Comparison of ENCODE assay signal across 23 cellular contexts in genomic region chr3:62676686-62677271, GRCh38.
"Had no signal": no experiment of that assay in that cellular context is flagged by ENCODE, and none has a peak within 500 bp of the region (broad histone marks: within the 10 kb centered on the region; RNA-seq: fewer than 3 reads in every experiment).

No MANE protein-coding gene starts in this region.

- H3K9me3 ChIP-seq: MG63 had no signal

- H3K27me3 ChIP-seq: MG63 had no signal

- H3K4me1 Mint-ChIP-seq: activated CD4-positive, alpha-beta memory T cell treated with anti-CD3 and anti-CD28 coated beads, Interleukin-2, amount 10 ng/mL, durations not matched to agents 7 days and 5 days; activated CD4-positive, alpha-beta T cell treated with anti-CD3 and anti-CD28 coated beads, Interleukin-2, amount 10 ng/mL, durations not matched to agents 7 days and 5 days; activated T-helper 17 cell treated with anti-CD3 and anti-CD28 coated beads, Interleukin-2, amount 50 U/mL, for 72 hours had no signal

- H3K27me3 Mint-ChIP-seq: activated CD4-positive, alpha-beta T cell treated with anti-CD3 and anti-CD28 coated beads, Interleukin-2, amount 10 ng/mL, durations not matched to agents 7 days and 5 days had no signal

- H3K4me3 ChIP-seq: MG63 had no signal

- H3K27ac Mint-ChIP-seq: activated CD4-positive, alpha-beta memory T cell treated with anti-CD3 and anti-CD28 coated beads, Interleukin-2, amount 10 ng/mL, durations not matched to agents 7 days and 5 days; activated CD4-positive, alpha-beta T cell treated with anti-CD3 and anti-CD28 coated beads, Interleukin-2, amount 10 ng/mL, durations not matched to agents 7 days and 5 days; activated naive CD4-positive, alpha-beta T cell treated with anti-CD3 and anti-CD28 coated beads for 36 hours; activated naive CD8-positive, alpha-beta T cell; activated T-helper 17 cell treated with anti-CD3 and anti-CD28 coated beads, Interleukin-2, amount 50 U/mL, for 72 hours; T-helper 2 cell treated with Interferon-gamma antibody and Interleukin-4, amounts not matched to agents 5 μg/mL and 100 μg/mL, for 36 hours had no signal

- H3K36me3 Mint-ChIP-seq: activated naive CD8-positive, alpha-beta T cell had no signal

- H3K4me3 Mint-ChIP-seq: activated CD4-positive, alpha-beta memory T cell treated with anti-CD3 and anti-CD28 coated beads, Interleukin-2, amount 10 ng/mL, durations not matched to agents 7 days and 5 days; activated CD4-positive, alpha-beta T cell treated with anti-CD3 and anti-CD28 coated beads, Interleukin-2, amount 10 ng/mL, durations not matched to agents 7 days and 5 days; activated naive CD4-positive, alpha-beta T cell treated with anti-CD3 and anti-CD28 coated beads for 36 hours; activated naive CD8-positive, alpha-beta T cell; activated T-helper 17 cell treated with anti-CD3 and anti-CD28 coated beads, Interleukin-2, amount 50 U/mL, for 72 hours; T-helper 2 cell treated with Interferon-gamma antibody and Interleukin-4, amounts not matched to agents 5 μg/mL and 100 μg/mL, for 36 hours had no signal

- H3K9me3 Mint-ChIP-seq: activated CD4-positive, alpha-beta memory T cell treated with anti-CD3 and anti-CD28 coated beads, Interleukin-2, amount 10 ng/mL, durations not matched to agents 7 days and 5 days; activated CD4-positive, alpha-beta T cell treated with anti-CD3 and anti-CD28 coated beads, Interleukin-2, amount 10 ng/mL, durations not matched to agents 7 days and 5 days; activated naive CD4-positive, alpha-beta T cell treated with anti-CD3 and anti-CD28 coated beads for 36 hours; T-helper 2 cell treated with Interferon-gamma antibody and Interleukin-4, amounts not matched to agents 5 μg/mL and 100 μg/mL, for 36 hours had no signal

- ATAC-seq: activated T-helper 17 cell treated with anti-CD3 and anti-CD28 coated beads, Interleukin-2, amount 50 U/mL, for 72 hours had no signal

- H3K36me3 ChIP-seq: MG63 had no signal

- DNase-seq: activated CD4-positive, alpha-beta memory T cell treated with anti-CD3 and anti-CD28 coated beads, Interleukin-2, amount 10 ng/mL, durations not matched to agents 7 days and 5 days; activated CD4-positive, alpha-beta T cell treated with anti-CD3 and anti-CD28 coated beads, Interleukin-2, amount 10 ng/mL, durations not matched to agents 7 days and 5 days; activated CD4-positive, CD25-positive, alpha-beta regulatory T cell; activated gamma-delta T cell; activated naive CD4-positive, alpha-beta T cell treated with anti-CD3 and anti-CD28 coated beads for 36 hours; activated T-cell treated with anti-CD3 and anti-CD28 coated beads for 4 hours; activated T-cell treated with anti-CD3 and anti-CD28 coated beads, Interleukin-2, amount 50 U/mL, for 48 hours; amygdala; cerebellar nuclear complex; MG63; MV-4-11; NCI-H1092 treated with DMSO at 0.1 percent for 48 hours; NCI-H1417 treated with DMSO at 0.1 percent for 48 hours; NCI-H1694; NCI-H2029; NCI-H2107; NCI-H510A treated with DMSO at 0.1 percent for 48 hours; NCI-H69; SIG-M5; SW 1271 had no signal
